ENCODE assay signal across 9 cellular contexts in genomic region chr1:7105258-7105657, GRCh38.
"Had no signal": no experiment of that assay in that cellular context is flagged by ENCODE, and none has a peak within 500 bp of the region (broad histone marks: within the 10 kb centered on the region; RNA-seq: fewer than 3 reads in every experiment).

No MANE protein-coding gene starts in this region.

- H3K27ac ChIP-seq: HL-60, KMS-11 had no signal

- H3K4me3 ChIP-seq: K562 had no signal

- H3K27ac Mint-ChIP-seq: IgD-negative memory B cell had no signal

- ATAC-seq: HepG2, K562 had no signal

- H3K9ac ChIP-seq: KMS-11 had no signal

- H3K4me1 Mint-ChIP-seq: IgD-negative memory B cell had no signal

- DNase-seq: IMR-90, Karpas-422, KBM-7, KG1 had no signal

- H3K4me3 Mint-ChIP-seq: IgD-negative memory B cell had no signal

- H3K4me2 ChIP-seq: KMS-11 had no signal
